ENCODE assay signal across 17 cellular contexts in the genomic region with DNA sequence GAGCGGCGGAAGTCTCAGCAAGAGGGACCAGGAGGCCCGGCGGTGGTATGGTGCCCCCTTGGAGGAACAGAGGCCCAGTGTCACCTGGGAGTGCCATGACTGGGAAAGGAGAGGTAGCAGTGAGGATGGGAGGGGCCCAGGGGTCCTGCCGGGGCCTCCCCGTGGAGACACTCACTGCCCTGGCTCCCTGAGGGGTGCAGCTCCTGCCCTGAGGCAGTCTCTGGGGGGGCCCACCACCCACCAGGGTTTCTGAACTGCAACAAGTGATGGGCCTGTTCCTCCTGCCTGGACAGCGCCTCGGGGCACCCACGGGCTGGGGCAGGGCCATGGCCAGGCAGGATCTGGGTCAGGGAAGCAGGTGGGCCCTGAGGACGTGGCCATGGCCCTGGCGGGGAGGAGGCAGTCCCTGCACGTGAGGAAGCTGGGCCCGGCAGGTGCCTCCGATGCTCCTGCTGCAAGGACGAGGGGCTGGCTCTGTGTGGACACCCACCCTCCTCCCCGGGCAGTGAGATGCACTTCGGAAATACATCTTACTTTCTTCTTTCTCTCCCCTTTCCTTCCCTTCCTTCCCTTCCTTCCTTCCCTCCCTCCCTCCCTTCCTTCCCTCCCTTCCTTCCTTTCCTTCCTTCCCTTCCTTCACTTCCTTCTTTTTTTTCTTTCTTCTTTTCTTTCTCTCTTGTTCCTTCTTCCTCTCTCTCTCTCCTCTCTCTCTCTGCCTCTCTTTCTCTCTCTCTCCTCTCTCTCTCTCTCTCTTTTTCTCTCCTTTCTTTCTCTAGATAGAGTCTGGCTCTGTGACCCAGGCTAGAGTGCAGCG.
A peak's percentile ranks its signal among the peaks of the same experiment; 100 is the strongest.
DNase-seq lines count a peak whose midpoint lies in the region; ATAC-seq lines count a peak whose summit lies in the region.
"Had no signal": no experiment of that assay in that cellular context is flagged by ENCODE, and none has a peak within 500 bp of the region (broad histone marks: within the 10 kb centered on the region; RNA-seq: fewer than 3 reads in every experiment).

No MANE protein-coding gene starts in this region.

- H3K9me3 Mint-ChIP-seq in activated naive CD8-positive, alpha-beta T cell treated with anti-CD3 and anti-CD28 coated beads, Interleukin-2, amount 10 ng/mL, durations not matched to agents 7 days and 5 days = peaks cover 3% of the 10 kb centered on the region
- H3K9me3 Mint-ChIP-seq in activated naive CD8-positive, alpha-beta T cell treated with anti-CD3 and anti-CD28 coated beads for 36 hours = no peaks in the 10 kb centered on the region
- H3K9me3 Mint-ChIP-seq in activated T-helper 1 cell treated with anti-CD3 and anti-CD28 coated beads, Interleukin-12 subunit alpha, Interleukin-12 subunit beta, Interleukin-2, Interleukin-4 antibody, amounts not matched to agents 30 ng/mL and 10 ng/mL and 1 ng/mL, durations not matched to agents 14 hours and 24 hours and 36 hours = peaks cover 4% of the 10 kb centered on the region
- H3K9me3 Mint-ChIP-seq in naive B cell = no peaks in the 10 kb centered on the region
- H3K9me3 Mint-ChIP-seq in stimulated activated naive B cell treated with anti-CD40 and anti-IgM and Interleukin-4, amounts not matched to agents 10 μg/mL and 1 μg/mL and 100 μg/mL, for 72 hours = no peaks in the 10 kb centered on the region

- H3K36me3 Mint-ChIP-seq in activated naive CD8-positive, alpha-beta T cell treated with anti-CD3 and anti-CD28 coated beads, Interleukin-2, amount 10 ng/mL, durations not matched to agents 7 days and 5 days = no peaks in the 10 kb centered on the region
- H3K36me3 Mint-ChIP-seq in activated naive CD8-positive, alpha-beta T cell treated with anti-CD3 and anti-CD28 coated beads for 36 hours = no peaks in the 10 kb centered on the region
- peaks cover 2% of the 10 kb centered on the region for H3K36me3 Mint-ChIP-seq in activated T-helper 1 cell treated with anti-CD3 and anti-CD28 coated beads, Interleukin-12 subunit alpha, Interleukin-12 subunit beta, Interleukin-2, Interleukin-4 antibody, amounts not matched to agents 30 ng/mL and 10 ng/mL and 1 ng/mL, durations not matched to agents 14 hours and 24 hours and 36 hours (ENCODE audit: low read depth)
- H3K36me3 Mint-ChIP-seq in naive B cell = no peaks in the 10 kb centered on the region
- H3K36me3 Mint-ChIP-seq in stimulated activated naive B cell treated with anti-CD40 and anti-IgM and Interleukin-4, amounts not matched to agents 10 μg/mL and 1 μg/mL and 100 μg/mL, for 72 hours = no peaks in the 10 kb centered on the region

- intact Hi-C loops in activated T-helper 1 cell treated with anti-CD3 and anti-CD28 coated beads, Interleukin-12 subunit alpha, Interleukin-12 subunit beta, Interleukin-2, Interleukin-4 antibody, amounts not matched to agents 30 ng/mL and 10 ng/mL and 1 ng/mL, durations not matched to agents 14 hours and 24 hours and 36 hours (cut with micrococcal nuclease) = no loop called here

- peak; percentile 22 for ATAC-seq in activated naive CD8-positive, alpha-beta T cell treated with anti-CD3 and anti-CD28 coated beads, Interleukin-2, amount 10 ng/mL, durations not matched to agents 7 days and 5 days (ENCODE audit: low read depth)
- ATAC-seq in naive B cell (ENCODE audit: low read depth in 2 of 2) (no peak), HG02884 (IDR thresholded peaks at IDR 0.05; ENCODE audit: unreplicated experiment) (no peak)
- peak; percentile 31 to 38 for ATAC-seq in stimulated activated naive B cell treated with anti-CD40 and anti-IgM and Interleukin-4, amounts not matched to agents 10 μg/mL and 1 μg/mL and 100 μg/mL, for 72 hours (replicated peaks)
- ATAC-seq: PC-3 had no signal

- H3K4me1 Mint-ChIP-seq in activated naive CD8-positive, alpha-beta T cell treated with anti-CD3 and anti-CD28 coated beads, Interleukin-2, amount 10 ng/mL, durations not matched to agents 7 days and 5 days = no peaks in the 10 kb centered on the region
- H3K4me1 Mint-ChIP-seq in activated naive CD8-positive, alpha-beta T cell treated with anti-CD3 and anti-CD28 coated beads for 36 hours = no peaks in the 10 kb centered on the region
- H3K4me1 Mint-ChIP-seq in activated T-helper 1 cell treated with anti-CD3 and anti-CD28 coated beads, Interleukin-12 subunit alpha, Interleukin-12 subunit beta, Interleukin-2, Interleukin-4 antibody, amounts not matched to agents 30 ng/mL and 10 ng/mL and 1 ng/mL, durations not matched to agents 14 hours and 24 hours and 36 hours (ENCODE audit: low read depth) = no peaks in the 10 kb centered on the region
- H3K4me1 Mint-ChIP-seq in naive B cell = peaks cover 0 to 15% (median 5%) of the 10 kb centered on the region in 3 donors
- H3K4me1 Mint-ChIP-seq in stimulated activated naive B cell treated with anti-CD40 and anti-IgM and Interleukin-4, amounts not matched to agents 10 μg/mL and 1 μg/mL and 100 μg/mL, for 72 hours = peaks cover 4 to 8% of the 10 kb centered on the region in 2 donors
- H3K4me1 Mint-ChIP-seq: CD14-positive monocyte had no signal

- peaks cover 7% of the 10 kb centered on the region for H3K27me3 Mint-ChIP-seq in activated naive CD8-positive, alpha-beta T cell treated with anti-CD3 and anti-CD28 coated beads, Interleukin-2, amount 10 ng/mL, durations not matched to agents 7 days and 5 days
- H3K27me3 Mint-ChIP-seq in activated naive CD8-positive, alpha-beta T cell treated with anti-CD3 and anti-CD28 coated beads for 36 hours = peaks cover 5% of the 10 kb centered on the region
- H3K27me3 Mint-ChIP-seq in activated T-helper 1 cell treated with anti-CD3 and anti-CD28 coated beads, Interleukin-12 subunit alpha, Interleukin-12 subunit beta, Interleukin-2, Interleukin-4 antibody, amounts not matched to agents 30 ng/mL and 10 ng/mL and 1 ng/mL, durations not matched to agents 14 hours and 24 hours and 36 hours (ENCODE audit: insufficient read depth) = peaks cover 2% of the 10 kb centered on the region
- H3K27me3 Mint-ChIP-seq in naive B cell = peaks cover 0 to 25% (median 11%) of the 10 kb centered on the region in 3 donors
- peaks cover 12 to 31% of the 10 kb centered on the region in 2 donors for H3K27me3 Mint-ChIP-seq in stimulated activated naive B cell treated with anti-CD40 and anti-IgM and Interleukin-4, amounts not matched to agents 10 μg/mL and 1 μg/mL and 100 μg/mL, for 72 hours

- peak overlapping the region; percentile 56 for H3K27ac Mint-ChIP-seq in activated naive CD8-positive, alpha-beta T cell treated with anti-CD3 and anti-CD28 coated beads, Interleukin-2, amount 10 ng/mL, durations not matched to agents 7 days and 5 days
- no peak overlapping the region for H3K27ac Mint-ChIP-seq in activated naive CD8-positive, alpha-beta T cell treated with anti-CD3 and anti-CD28 coated beads for 36 hours
- peak overlapping the region; percentile 61 for H3K27ac Mint-ChIP-seq in activated T-helper 1 cell treated with anti-CD3 and anti-CD28 coated beads, Interleukin-12 subunit alpha, Interleukin-12 subunit beta, Interleukin-2, Interleukin-4 antibody, amounts not matched to agents 30 ng/mL and 10 ng/mL and 1 ng/mL, durations not matched to agents 14 hours and 24 hours and 36 hours
- peak overlapping the region in 5 of 6 donors; percentile 15 to 88 (median 85) for H3K27ac Mint-ChIP-seq in naive B cell
- no peak overlapping the region for H3K27ac Mint-ChIP-seq in stimulated activated naive B cell treated with anti-CD40 and anti-IgM and Interleukin-4, amounts not matched to agents 10 μg/mL and 1 μg/mL and 100 μg/mL, for 72 hours

- no peak for DNase-seq in activated naive CD8-positive, alpha-beta T cell treated with anti-CD3 and anti-CD28 coated beads, Interleukin-2, amount 10 ng/mL, durations not matched to agents 7 days and 5 days
- no peak for DNase-seq in activated naive CD8-positive, alpha-beta T cell treated with anti-CD3 and anti-CD28 coated beads for 36 hours
- DNase-seq in activated T-helper 1 cell treated with anti-CD3 and anti-CD28 coated beads, Interleukin-12 subunit alpha, Interleukin-12 subunit beta, Interleukin-2, Interleukin-4 antibody, amounts not matched to agents 30 ng/mL and 10 ng/mL and 1 ng/mL, durations not matched to agents 14 hours and 24 hours and 36 hours (ENCODE audit: low spot score) = no peak
- DNase-seq in naive B cell (no peak), LoVo (ENCODE audit: low spot score) (no peak)
- no peak for DNase-seq in stimulated activated naive B cell treated with anti-CD40 and anti-IgM and Interleukin-4, amounts not matched to agents 10 μg/mL and 1 μg/mL and 100 μg/mL, for 72 hours
- DNase-seq in stimulated activated CD4-positive, alpha-beta T cell treated with anti-CD3 and anti-CD28 coated beads, Interleukin-12 subunit alpha, Interleukin-12 subunit beta, amount 100 ng/mL, for 4 hours = no peak
- DNase-seq: Calu3, DMS53, KBM-7, NCI-H1048, NCI-H146, NCI-H2081, NCI-H748 treated with DMSO at 0.1 percent for 48 hours, PC-3 had no signal

- no peak overlapping the region for H3K4me3 Mint-ChIP-seq in activated naive CD8-positive, alpha-beta T cell treated with anti-CD3 and anti-CD28 coated beads, Interleukin-2, amount 10 ng/mL, durations not matched to agents 7 days and 5 days
- H3K4me3 Mint-ChIP-seq in activated naive CD8-positive, alpha-beta T cell treated with anti-CD3 and anti-CD28 coated beads for 36 hours = no peak overlapping the region
- no peak overlapping the region for H3K4me3 Mint-ChIP-seq in activated T-helper 1 cell treated with anti-CD3 and anti-CD28 coated beads, Interleukin-12 subunit alpha, Interleukin-12 subunit beta, Interleukin-2, Interleukin-4 antibody, amounts not matched to agents 30 ng/mL and 10 ng/mL and 1 ng/mL, durations not matched to agents 14 hours and 24 hours and 36 hours
- no peak overlapping the region for H3K4me3 Mint-ChIP-seq in naive B cell
- H3K4me3 Mint-ChIP-seq in stimulated activated naive B cell treated with anti-CD40 and anti-IgM and Interleukin-4, amounts not matched to agents 10 μg/mL and 1 μg/mL and 100 μg/mL, for 72 hours = no peak overlapping the region
- H3K4me3 Mint-ChIP-seq: CD14-positive monocyte had no signal

- POLR2A ChIA-PET in activated naive CD8-positive, alpha-beta T cell treated with anti-CD3 and anti-CD28 coated beads, Interleukin-2, amount 10 ng/mL, durations not matched to agents 7 days and 5 days (lab: Charles Lee) = no interaction called here

Comparison
In these comparisons a context has a peak if more than half of its experiments do, and no peak if none do; other contexts are left out.
1. H3K27ac Mint-ChIP-seq: peak in activated naive CD8-positive, alpha-beta T cell treated with anti-CD3 and anti-CD28 coated beads, Interleukin-2, amount 10 ng/mL, durations not matched to agents 7 days and 5 days (single experiment), activated T-helper 1 cell treated with anti-CD3 and anti-CD28 coated beads, Interleukin-12 subunit alpha, Interleukin-12 subunit beta, Interleukin-2, Interleukin-4 antibody, amounts not matched to agents 30 ng/mL and 10 ng/mL and 1 ng/mL, durations not matched to agents 14 hours and 24 hours and 36 hours (single experiment) and naive B cell (5 of 6); none in activated naive CD8-positive, alpha-beta T cell treated with anti-CD3 and anti-CD28 coated beads for 36 hours (single experiment) and stimulated activated naive B cell treated with anti-CD40 and anti-IgM and Interleukin-4, amounts not matched to agents 10 μg/mL and 1 μg/mL and 100 μg/mL, for 72 hours (single experiment).
2. ATAC-seq: peak in activated naive CD8-positive, alpha-beta T cell treated with anti-CD3 and anti-CD28 coated beads, Interleukin-2, amount 10 ng/mL, durations not matched to agents 7 days and 5 days (single experiment) and stimulated activated naive B cell treated with anti-CD40 and anti-IgM and Interleukin-4, amounts not matched to agents 10 μg/mL and 1 μg/mL and 100 μg/mL, for 72 hours (2 of 2); none in naive B cell (0 of 2) and HG02884 (single experiment).